In the genomic region with DNA sequence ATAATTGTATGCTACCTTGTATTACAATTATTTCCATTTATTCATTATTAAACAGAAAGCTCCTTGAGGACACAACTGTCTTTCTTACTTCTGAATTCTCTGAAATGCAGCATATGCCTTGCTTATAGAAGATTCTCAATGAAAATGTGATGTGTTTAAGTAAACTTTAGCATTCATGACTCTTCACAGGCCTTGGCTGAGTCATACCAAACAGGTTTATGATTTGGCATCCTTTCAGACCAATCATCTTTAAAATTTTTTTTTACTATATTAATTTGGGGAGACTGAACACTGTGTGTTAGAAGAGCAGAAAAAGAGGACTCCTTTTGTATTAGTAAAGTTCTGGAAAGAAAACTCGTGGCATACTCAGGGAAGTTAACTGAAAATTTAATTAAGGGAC, we compare ENCODE assay signal across 15 cellular contexts. TPM values are rescaled to one million over a fixed set of nuclear protein-coding genes. Genes with fewer than 3 reads are reported as not detected.
DNase-seq lines count a peak whose midpoint lies in the region; ATAC-seq, FAIRE-seq and TF ChIP-seq lines count a peak whose summit lies in the region.
"Had no signal": no experiment of that assay in that cellular context is flagged by ENCODE, and none has a peak within 500 bp of the region (broad histone marks: within the 10 kb centered on the region; RNA-seq: fewer than 3 reads in every experiment).

No MANE protein-coding gene starts in this region.

- BruUV-seq in mammary epithelial cell (replicated peaks; lab: Mats Ljungman, UMichigan), result no TSS peak
- BruUV-seq in MCF 10A (replicated peaks; lab: Mats Ljungman, UMichigan), result no TSS peak
- no TSS peak for BruUV-seq in GM12878 (replicated peaks; lab: Mats Ljungman, UMichigan)

- dilution Hi-C loops in mammary epithelial cell (cut with HindIII; ENCODE audit: low sequenced_read_pairs), result no loop called here

- POLR2A ChIA-PET in MCF 10A (lab: Yijun Ruan, JAX), result no interaction called here
- POLR2A ChIA-PET in GM12878 (lab: Charles Lee), result no interaction called here

- H3K27me3 ChIP-seq in mammary epithelial cell (ENCODE audit: insufficient read depth, low read length), result no peaks in the 10 kb centered on the region
- no peaks in the 10 kb centered on the region for H3K27me3 ChIP-seq in GM12878 (replicated peaks in 1 of 2; ENCODE audit: control insufficient read depth in 2 of 2, insufficient read depth in 2 of 2, low read length in 1 of 2)
- H3K27me3 ChIP-seq: BLaER1 had no signal

- H3K4me1 ChIP-seq in mammary epithelial cell (ENCODE audit: insufficient read depth, low read length) (no peaks in the 10 kb centered on the region), GM12878 (ENCODE audit: control insufficient read depth, insufficient read depth, low read length) (no peaks in the 10 kb centered on the region)
- H3K4me1 ChIP-seq: BLaER1 had no signal

- H3K4me3 ChIP-seq in mammary epithelial cell (replicated peaks in 1 of 3; ENCODE audit: insufficient read depth in 1 of 3, low read depth in 2 of 3, low read length in 3 of 3) (no peak overlapping the region), GM12878 (no peak overlapping the region), fibroblast of mammary gland (ENCODE audit: control insufficient read depth, low read depth, low read length) (no peak overlapping the region)
- H3K4me3 ChIP-seq: BLaER1, GM23338 had no signal

- no peak overlapping the region for H2AFZ ChIP-seq in mammary epithelial cell (ENCODE audit: low read depth, low read length)
- H2AFZ ChIP-seq in GM12878 (ENCODE audit: control insufficient read depth, low read depth, low read length), result no peak overlapping the region
- H2AFZ ChIP-seq: GM23338 had no signal

- no peak overlapping the region for H3K27ac Mint-ChIP-seq in MCF 10A (ENCODE audit: low read depth, unreplicated experiment)
- H3K27ac Mint-ChIP-seq: CD8-positive, alpha-beta memory T cell; GM23338 had no signal

- RAD21 ChIA-PET in GM12878 (lab: Charles Lee; ENCODE audit: unreplicated experiment), result interaction anchor here (1.2 kb wide), 1 partner anchor 8 kb away, joined by 3 read pairs; a partner anchor contains a TSS

- peaks cover 11% of the 10 kb centered on the region for H3K79me2 ChIP-seq in mammary epithelial cell (ENCODE audit: insufficient read depth, low read length)
- H3K79me2 ChIP-seq in GM12878 (ENCODE audit: control insufficient read depth, insufficient read depth, low read length), result no peaks in the 10 kb centered on the region

- CTCF ChIA-PET in mammary epithelial cell (lab: Charles Lee; ENCODE audit: low non-redundant PET) (no interaction called here), MCF 10A (lab: Yijun Ruan, JAX) (interaction anchor here (0.6 kb wide), 1 partner anchor 890 kb away, joined by 3 read pairs; no protein-coding TSS in a partner anchor), GM12878 (lab: Yijun Ruan, JAX) (interaction anchor here (0.7 kb wide), 1 partner anchor 26 kb away, joined by 4 read pairs; no protein-coding TSS in a partner anchor)

- FAIRE-seq in GM12878 (lab: Jason Lieb, UNC), result peak; percentile 38

- TF ChIP-seq EP300 in GM12878 (IDR thresholded peaks at IDR 0.05; ENCODE audit: borderline replicate concordance in 1 of 2, control insufficient read depth in 1 of 2, low read depth in 2 of 2, low read length in 2 of 2), result no peak

- 100% methylated on average over 1 of the region's 1 CpG for WGBS in mammary epithelial cell (ENCODE audit: low coverage, missing lambda C conversion rate)
- 76% methylated on average over 1 of the region's 1 CpG for WGBS in GM12878 (ENCODE audit: insufficient coverage, insufficient replicate concordance, low lambda C conversion rate, missing lambda C conversion rate)

- H3K27ac ChIP-seq in mammary epithelial cell (ENCODE audit: insufficient read depth, low read depth, low read length), result no peak overlapping the region
- H3K27ac ChIP-seq in GM12878 (ENCODE audit: control insufficient read depth, insufficient read depth), result no peak overlapping the region
- H3K27ac ChIP-seq: BLaER1 had no signal

- SMC1A ChIA-PET in GM12878 (lab: Charles Lee; ENCODE audit: uncharacterized antibody, unreplicated experiment), result no interaction called here

- H4K20me1 ChIP-seq in mammary epithelial cell (ENCODE audit: insufficient read depth, low read length) (no peaks in the 10 kb centered on the region), GM12878 (ENCODE audit: control insufficient read depth, insufficient read depth) (no peaks in the 10 kb centered on the region)
- H4K20me1 ChIP-seq: BLaER1 had no signal

- in situ Hi-C loops in mammary epithelial cell (cut with MboI; ENCODE audit: low sequenced_read_pairs in 2 of 2) (no loop called here), GM12878 (cut with MboI) (loop anchor here (25.0 kb wide), 1 partner anchor 801 kb away; no protein-coding TSS in a partner anchor)

- TF ChIP-seq CTCF in mammary epithelial cell (conservative IDR thresholded peaks at IDR 0.05 in 1 of 2, IDR thresholded peaks at IDR 0.05 in 1 of 2; ENCODE audit: extremely low read depth in 1 of 2, insufficient read depth in 1 of 2, low read depth in 1 of 2, low read length in 2 of 2) (no peak), MCF 10A (IDR thresholded peaks at IDR 0.05; ENCODE audit: unreplicated experiment) (no peak), GM12878 (IDR thresholded peaks at IDR 0.05 in 2 of 3, conservative IDR thresholded peaks at IDR 0.05 in 1 of 3; ENCODE audit: control insufficient read depth in 2 of 3, extremely low read depth in 1 of 3, insufficient read depth in 1 of 3, low read depth in 3 of 3, low read length in 3 of 3) (no peak), fibroblast of mammary gland (conservative IDR thresholded peaks at IDR 0.05; ENCODE audit: control insufficient read depth, insufficient read depth, low read depth, low read length) (no peak)

- no peak for TF ChIP-seq RAD21 in GM12878 (IDR thresholded peaks at IDR 0.05; ENCODE audit: insufficient read depth, low read depth, low read length)

- intact Hi-C loops in mammary epithelial cell (cut with micrococcal nuclease), result no loop called here
- intact Hi-C loops in MCF 10A (cut with micrococcal nuclease), result no loop called here
- intact Hi-C loops in GM12878 (cut with micrococcal nuclease; ENCODE audit: unreplicated experiment), result no loop called here

- peaks cover 4% of the 10 kb centered on the region for H3K36me3 ChIP-seq in mammary epithelial cell (ENCODE audit: insufficient read depth, low read length)
- no peaks in the 10 kb centered on the region for H3K36me3 ChIP-seq in GM12878 (ENCODE audit: control insufficient read depth in 2 of 2, insufficient read depth in 2 of 2, low read length in 1 of 2)

- H3K9me3 Mint-ChIP-seq in MCF 10A (ENCODE audit: unreplicated experiment), result no peaks in the 10 kb centered on the region
- H3K9me3 Mint-ChIP-seq: CD8-positive, alpha-beta memory T cell; GM23338 had no signal

- H3K9ac ChIP-seq in mammary epithelial cell (ENCODE audit: insufficient read depth, low read length) (no peak overlapping the region), GM12878 (ENCODE audit: control insufficient read depth, insufficient read depth, low read length) (no peak overlapping the region)
- H3K9ac ChIP-seq: BLaER1 had no signal

- TF ChIP-seq POLR2A in GM12878 (IDR thresholded peaks at IDR 0.05; ENCODE audit: low read depth, low read length), result no peak

- no peaks in the 10 kb centered on the region for H3K27me3 Mint-ChIP-seq in MCF 10A (ENCODE audit: insufficient read depth, unreplicated experiment)
- H3K27me3 Mint-ChIP-seq: CD8-positive, alpha-beta memory T cell had no signal

- H3K4me2 ChIP-seq in mammary epithelial cell (ENCODE audit: insufficient read depth, low read depth, low read length), result no peak overlapping the region
- H3K4me2 ChIP-seq in GM12878 (ENCODE audit: control insufficient read depth, insufficient read depth), result no peak overlapping the region
- H3K4me2 ChIP-seq: BLaER1, GM23338 had no signal

- H3K9me3 ChIP-seq in mammary epithelial cell (replicated peaks; ENCODE audit: insufficient read depth, low read length) (no peaks in the 10 kb centered on the region), GM12878 (replicated peaks; ENCODE audit: control insufficient read depth, insufficient read depth, low read length) (no peaks in the 10 kb centered on the region)
- H3K9me3 ChIP-seq: BLaER1 had no signal

- H3K4me3 Mint-ChIP-seq in MCF 10A (ENCODE audit: unreplicated experiment), result no peak overlapping the region
- H3K4me3 Mint-ChIP-seq: CD8-positive, alpha-beta memory T cell; GM23338 had no signal

- H3K4me1 Mint-ChIP-seq in MCF 10A (ENCODE audit: insufficient read depth, unreplicated experiment), result no peaks in the 10 kb centered on the region
- H3K4me1 Mint-ChIP-seq: GM23338 had no signal

- DNase-seq in mammary epithelial cell (peak; percentile 60), MCF 10A (ENCODE audit: unreplicated experiment) (no peak), GM12878 (ENCODE audit: low read depth, low spot score) (no peak), fibroblast of mammary gland (ENCODE audit: low read depth) (peak; percentile 23), DMS79 treated with DMSO at 0.1 percent for 48 hours (lab: John Stamatoyannopoulos, UW) (no peak), COR-L47 (lab: John Stamatoyannopoulos, UW) (no peak)
- DNase-seq: 8988T; AML-193; CD8-positive, alpha-beta memory T cell; GDM1; H7; KBM-7 had no signal

- ATAC-seq in GM12878 (no peak), GM18870 (IDR thresholded peaks at IDR 0.05; ENCODE audit: unreplicated experiment) (no peak)
- ATAC-seq: GM23338 had no signal

- H3K36me3 Mint-ChIP-seq in MCF 10A (ENCODE audit: insufficient read depth, unreplicated experiment), result no peaks in the 10 kb centered on the region

RNA-seq across cellular contexts. Expression of a gene that starts 6.4 kb away (rescaled TPM):
- total RNA-seq in mammary epithelial cell (10 to 100 TPM; 24.7 to 25.0 TPM), MCF 10A (2022) (41.6 and 43.5 TPM in 2 replicates), GM12878 (2014; rRNA removed) (16.5 and 18.6 TPM in 2 replicates), GM12878 (2014; rRNA removed; fragmentation: Illumina TruSeq; extraction: Trizol) (14.2 and 18.0 TPM in 2 replicates), GM12878 (2021) (11.9 and 15.1 TPM in 2 replicates)
- polyA plus RNA-seq in mammary epithelial cell (22.0 TPM), GM12878 (2011; rRNA removed) (13.5 and 16.2 TPM in 2 replicates), GM12878 (2014; fragmentation: Illumina TruSeq; extraction: Trizol) (13.5 and 17.4 TPM in 2 replicates), GM12878 (2014; fragmentation: Nextera tagmentation; extraction: Ambion mirVana) (10 to 100 TPM; 20.8 to 26.7 TPM), GM12878 (2014; rRNA removed) (10.0 and 14.0 TPM in 2 replicates), GM12878 (2016; fragmentation: Nextera tagmentation; extraction: Ambion mirVana) (10 to 100 TPM; 17.7 to 18.2 TPM)
- 41.4 TPM for polyA minus RNA-seq in mammary epithelial cell
- total RNA-seq in GM12878 (2013; cell fraction: nucleolus; rRNA removed), result 45.1 and 46.2 TPM in 2 replicates
- polyA plus RNA-seq in GM12878 (2011; ENCODE audit: low read depth), result 9.5 TPM
- 11.2 and 11.9 TPM in 2 replicates for polyA plus RNA-seq in GM12878 (2011; cell fraction: cytosol; rRNA removed)
- polyA plus RNA-seq in GM12878 (2011; cell fraction: nucleus; rRNA removed), result 9.1 and 10.8 TPM in 2 replicates
- polyA plus RNA-seq in GM12878 (2012), result 14.1 and 17.6 TPM in 2 replicates
- 15.4 and 24.9 TPM in 2 replicates for polyA minus RNA-seq in GM12878 (2011; rRNA and poly(A)+ RNA removed)
- 4.4 and 10.1 TPM in 2 replicates for polyA minus RNA-seq in GM12878 (2011; cell fraction: cytosol; rRNA and poly(A)+ RNA removed)
- polyA minus RNA-seq in GM12878 (2011; cell fraction: nucleus; rRNA and poly(A)+ RNA removed), result 25.3 and 32.4 TPM in 2 replicates

RNA-seq across cellular contexts. Expression of a gene that starts 8.3 kb away (rescaled TPM):
- 10 to 100 TPM; 44.7 to 88.3 TPM for total RNA-seq in mammary epithelial cell
- polyA plus RNA-seq in mammary epithelial cell, result 37.2 TPM
- polyA minus RNA-seq in mammary epithelial cell, result 15.5 TPM
- 123 and 132 TPM in 2 replicates for total RNA-seq in MCF 10A (2022)
- 56.6 and 60.9 TPM in 2 replicates for total RNA-seq in GM12878 (2013; cell fraction: nucleolus; rRNA removed)
- total RNA-seq in GM12878 (2014; rRNA removed), result 31.5 and 35.3 TPM in 2 replicates
- total RNA-seq in GM12878 (2014; rRNA removed; fragmentation: Illumina TruSeq; extraction: Trizol), result 102 and 106 TPM in 2 replicates
- total RNA-seq in GM12878 (2021), result 72.0 and 74.6 TPM in 2 replicates
- 38.0 TPM for polyA plus RNA-seq in GM12878 (2011; ENCODE audit: low read depth)
- 78.0 and 155 TPM in 2 replicates for polyA plus RNA-seq in GM12878 (2011; rRNA removed)
- polyA plus RNA-seq in GM12878 (2011; cell fraction: cytosol; rRNA removed), result 18.2 and 23.2 TPM in 2 replicates
- 22.7 and 24.1 TPM in 2 replicates for polyA plus RNA-seq in GM12878 (2011; cell fraction: nucleus; rRNA removed)
- polyA plus RNA-seq in GM12878 (2012), result 51.4 and 61.9 TPM in 2 replicates
- 115 and 156 TPM in 2 replicates for polyA plus RNA-seq in GM12878 (2014; fragmentation: Illumina TruSeq; extraction: Trizol)
- polyA plus RNA-seq in GM12878 (2014; fragmentation: Nextera tagmentation; extraction: Ambion mirVana), result 10 to 100 TPM; 74.5 to 85.9 TPM
- 62.6 and 78.7 TPM in 2 replicates for polyA plus RNA-seq in GM12878 (2014; rRNA removed)
- 10 to 100 TPM; 40.9 to 50.9 TPM for polyA plus RNA-seq in GM12878 (2016; fragmentation: Nextera tagmentation; extraction: Ambion mirVana)
- 30.9 and 58.7 TPM in 2 replicates for polyA minus RNA-seq in GM12878 (2011; rRNA and poly(A)+ RNA removed)
- 20.1 and 21.2 TPM in 2 replicates for polyA minus RNA-seq in GM12878 (2011; cell fraction: cytosol; rRNA and poly(A)+ RNA removed)
- 16.3 and 30.5 TPM in 2 replicates for polyA minus RNA-seq in GM12878 (2011; cell fraction: nucleus; rRNA and poly(A)+ RNA removed)

Comparison
In these comparisons a context has a peak if more than half of its experiments do, and no peak if none do; other contexts are left out.
1. DNase-seq: peak in mammary epithelial cell (single experiment) and fibroblast of mammary gland (single experiment); none in MCF 10A (single experiment), GM12878 (single experiment), DMS79 treated with DMSO at 0.1 percent for 48 hours (single experiment) and COR-L47 (single experiment).